8 cellular contexts compared by ENCODE assay signal in genomic region chr15:84588053-84588874, GRCh38. TPM values are rescaled to one million over a fixed set of nuclear protein-coding genes. Genes with fewer than 3 reads are reported as not detected.
A peak's percentile ranks its signal among the peaks of the same experiment; 100 is the strongest.
DNase-seq lines count a peak whose midpoint lies in the region; ATAC-seq, FAIRE-seq and TF ChIP-seq lines count a peak whose summit lies in the region.

No MANE protein-coding gene starts in this region.

- H3K4me3 ChIP-seq in fibroblast of pulmonary artery (replicated peaks; ENCODE audit: low read depth, low read length) = peak overlapping the region; percentile 47

- H3K36me3 Mint-ChIP-seq in activated T-cell treated with anti-CD3 and anti-CD28 coated beads, Interleukin-2, amount 50 U/mL, for 72 hours (ENCODE audit: insufficient read depth in 2 of 2) = no peaks in the 10 kb centered on the region
- H3K36me3 Mint-ChIP-seq in neural crest cell (ENCODE audit: low read depth) = no peaks in the 10 kb centered on the region

- TF ChIP-seq CTCF in fibroblast of pulmonary artery (IDR thresholded peaks at IDR 0.05; ENCODE audit: low read length, missing control alignments) (peak; percentile 66), neural crest cell (conservative IDR thresholded peaks at IDR 0.05) (peak; percentile 94)

- peak overlapping the region; percentile 67 to 70 for H3K4me3 Mint-ChIP-seq in activated T-cell treated with anti-CD3 and anti-CD28 coated beads, Interleukin-2, amount 50 U/mL, for 72 hours
- H3K4me3 Mint-ChIP-seq in neural crest cell = no peak overlapping the region
- peak overlapping the region; percentile 70 to 74 for H3K4me3 Mint-ChIP-seq in stimulated activated naive CD8-positive, alpha-beta T cell treated with anti-CD3 and anti-CD28 coated beads, Interleukin-15, amount 100 ng/mL, for 72 hours

- no peaks in the 10 kb centered on the region for H3K4me1 Mint-ChIP-seq in activated T-cell treated with anti-CD3 and anti-CD28 coated beads, Interleukin-2, amount 50 U/mL, for 72 hours (ENCODE audit: low read depth)
- H3K4me1 Mint-ChIP-seq in neural crest cell = no peaks in the 10 kb centered on the region
- peaks cover 7% of the 10 kb centered on the region for H3K4me1 Mint-ChIP-seq in stimulated activated naive CD8-positive, alpha-beta T cell treated with anti-CD3 and anti-CD28 coated beads, Interleukin-15, amount 100 ng/mL, for 72 hours

- no peak overlapping the region for H3K27ac Mint-ChIP-seq in activated T-cell treated with anti-CD3 and anti-CD28 coated beads, Interleukin-2, amount 50 U/mL, for 72 hours
- no peak overlapping the region for H3K27ac Mint-ChIP-seq in neural crest cell (ENCODE audit: unreplicated experiment)
- peak overlapping the region in 1 of 2 donors; percentile 4 for H3K27ac Mint-ChIP-seq in stimulated activated naive CD8-positive, alpha-beta T cell treated with anti-CD3 and anti-CD28 coated beads, Interleukin-15, amount 100 ng/mL, for 72 hours

- H3K9me3 Mint-ChIP-seq in activated T-cell treated with anti-CD3 and anti-CD28 coated beads, Interleukin-2, amount 50 U/mL, for 72 hours = no peaks in the 10 kb centered on the region
- no peaks in the 10 kb centered on the region for H3K9me3 Mint-ChIP-seq in neural crest cell
- H3K9me3 Mint-ChIP-seq in stimulated activated naive CD8-positive, alpha-beta T cell treated with anti-CD3 and anti-CD28 coated beads, Interleukin-15, amount 100 ng/mL, for 72 hours = peaks cover 0 to under 1% of the 10 kb centered on the region in 2 donors

- DNase-seq in DMS79 treated with DMSO at 0.1 percent for 48 hours (lab: John Stamatoyannopoulos, UW) = peak; percentile 60
- DNase-seq in GOT3 (lab: John Stamatoyannopoulos, UW) = peak; percentile 41
- DNase-seq in Kasumi-1 (lab: John Stamatoyannopoulos, UW) = peak; percentile 85 to 86
- DNase-seq in RCC 7860 (ENCODE audit: low spot score) = peak; percentile 65
- peak; percentile 89 to 90 for DNase-seq in activated T-cell treated with anti-CD3 and anti-CD28 coated beads, Interleukin-2, amount 50 U/mL, for 72 hours
- DNase-seq in fibroblast of pulmonary artery (ENCODE audit: low read depth) = peak; percentile 78
- DNase-seq in neural crest cell (ENCODE audit: low read depth, low spot score) = peak; percentile 89
- DNase-seq in stimulated activated naive CD8-positive, alpha-beta T cell treated with anti-CD3 and anti-CD28 coated beads, Interleukin-15, amount 100 ng/mL, for 72 hours = peak; percentile 85 to 86

- H3K27me3 Mint-ChIP-seq in activated T-cell treated with anti-CD3 and anti-CD28 coated beads, Interleukin-2, amount 50 U/mL, for 72 hours (ENCODE audit: low read depth) = peaks cover 23% of the 10 kb centered on the region
- peaks cover 57% of the 10 kb centered on the region for H3K27me3 Mint-ChIP-seq in neural crest cell (ENCODE audit: low read depth)
- peaks cover 9% of the 10 kb centered on the region for H3K27me3 Mint-ChIP-seq in stimulated activated naive CD8-positive, alpha-beta T cell treated with anti-CD3 and anti-CD28 coated beads, Interleukin-15, amount 100 ng/mL, for 72 hours

- FAIRE-seq in RCC 7860 (lab: Jason Lieb, UNC) = no peak

- peak; percentile 100 for ATAC-seq in activated T-cell treated with anti-CD3 and anti-CD28 coated beads, Interleukin-2, amount 50 U/mL, for 72 hours (replicated peaks in 1 of 2)
- ATAC-seq in stimulated activated naive CD8-positive, alpha-beta T cell treated with anti-CD3 and anti-CD28 coated beads, Interleukin-15, amount 100 ng/mL, for 72 hours = peak; percentile 100

RNA-seq across cellular contexts. Expression of gene ZSCAN2, which starts 12.5 kb away (rescaled TPM):
- 10 to 100 TPM in 1 of 2 donors, 1 to 10 TPM in 1; 9.8 to 12.6 TPM for total RNA-seq in activated T-cell treated with anti-CD3 and anti-CD28 coated beads, Interleukin-2, amount 50 U/mL, for 72 hours
- total RNA-seq in neural crest cell = 21.1 and 21.7 TPM in 2 replicates

Comparison
In these comparisons a context has a peak if more than half of its experiments do, and no peak if none do; other contexts are left out.
1. Peak in every context shown above with its lines: DNase-seq, ATAC-seq and H3K4me3 ChIP-seq.